14 cellular contexts compared by ENCODE assay signal in genomic region chr3:29430558-29430971, GRCh38.
DNase-seq lines count a peak whose midpoint lies in the region; ATAC-seq and TF ChIP-seq lines count a peak whose summit lies in the region.
"Had no signal": no experiment of that assay in that cellular context is flagged by ENCODE, and none has a peak within 500 bp of the region (broad histone marks: within the 10 kb centered on the region; RNA-seq: fewer than 3 reads in every experiment).

No MANE protein-coding gene starts in this region.

- peaks cover 18% of the 10 kb centered on the region for H3K27me3 Mint-ChIP-seq in endodermal cell (ENCODE audit: insufficient read depth)
- H3K27me3 Mint-ChIP-seq in stimulated activated naive B cell treated with anti-CD40 and anti-IgM and Interleukin-4, amounts not matched to agents 10 μg/mL and 1 μg/mL and 100 μg/mL, for 72 hours, result no peaks in the 10 kb centered on the region
- H3K27me3 Mint-ChIP-seq: dendritic cell treated with granulocyte-macrophage colony-stimulating factor and Interleukin-4, amounts not matched to agents 40 ng/mL and 50 ng/mL, for 4 days had no signal

- ATAC-seq in gastrocnemius medialis (no peak), Right ventricle myocardium inferior (no peak)
- no peak for ATAC-seq in stimulated activated naive B cell treated with anti-CD40 and anti-IgM and Interleukin-4, amounts not matched to agents 10 μg/mL and 1 μg/mL and 100 μg/mL, for 72 hours (replicated peaks)
- ATAC-seq: K562, psoas muscle had no signal

- H3K9me3 ChIP-seq in endodermal cell (ENCODE audit: control insufficient read depth, low read length), result no peaks in the 10 kb centered on the region
- no peaks in the 10 kb centered on the region for H3K9me3 ChIP-seq in osteoblast (ENCODE audit: low read depth, low read length)
- no peaks in the 10 kb centered on the region for H3K9me3 ChIP-seq in gastrocnemius medialis
- H3K9me3 ChIP-seq: psoas muscle had no signal

- H3K27ac ChIP-seq in endodermal cell (ENCODE audit: low read depth, low read length) (peak overlapping the region; percentile 88), osteoblast (ENCODE audit: low read depth, low read length) (peak overlapping the region; percentile 74), gastrocnemius medialis (peak overlapping the region in 1 of 4 donors; percentile 34)
- H3K27ac ChIP-seq: psoas muscle had no signal

- in situ Hi-C loops in gastrocnemius medialis (cut with MboI; ENCODE audit: low sequenced_read_pairs in 4 of 4), result no loop called here

- no peak overlapping the region for H3K4me3 Mint-ChIP-seq in endodermal cell
- H3K4me3 Mint-ChIP-seq in stimulated activated naive B cell treated with anti-CD40 and anti-IgM and Interleukin-4, amounts not matched to agents 10 μg/mL and 1 μg/mL and 100 μg/mL, for 72 hours, result no peak overlapping the region
- H3K4me3 Mint-ChIP-seq: dendritic cell treated with granulocyte-macrophage colony-stimulating factor and Interleukin-4, amounts not matched to agents 40 ng/mL and 50 ng/mL, for 4 days had no signal

- no peaks in the 10 kb centered on the region for H3K36me3 Mint-ChIP-seq in endodermal cell (ENCODE audit: low read depth)
- no peaks in the 10 kb centered on the region for H3K36me3 Mint-ChIP-seq in stimulated activated naive B cell treated with anti-CD40 and anti-IgM and Interleukin-4, amounts not matched to agents 10 μg/mL and 1 μg/mL and 100 μg/mL, for 72 hours

- H3K9me3 Mint-ChIP-seq in endodermal cell, result no peaks in the 10 kb centered on the region
- peaks cover 0 to 1% of the 10 kb centered on the region in 2 donors for H3K9me3 Mint-ChIP-seq in stimulated activated naive B cell treated with anti-CD40 and anti-IgM and Interleukin-4, amounts not matched to agents 10 μg/mL and 1 μg/mL and 100 μg/mL, for 72 hours
- H3K9me3 Mint-ChIP-seq: dendritic cell treated with granulocyte-macrophage colony-stimulating factor and Interleukin-4, amounts not matched to agents 40 ng/mL and 50 ng/mL, for 4 days had no signal

- no peak overlapping the region for H2AFZ ChIP-seq in osteoblast (ENCODE audit: low read length)

- H3K4me1 Mint-ChIP-seq in endodermal cell, result peaks cover 12% of the 10 kb centered on the region
- peaks cover 0 to 11% of the 10 kb centered on the region in 2 donors for H3K4me1 Mint-ChIP-seq in stimulated activated naive B cell treated with anti-CD40 and anti-IgM and Interleukin-4, amounts not matched to agents 10 μg/mL and 1 μg/mL and 100 μg/mL, for 72 hours

- H3K4me1 ChIP-seq in endodermal cell (ENCODE audit: control insufficient read depth, insufficient read depth, low read length) (no peaks in the 10 kb centered on the region), osteoblast (ENCODE audit: insufficient read depth, low read length) (peaks cover 46% of the 10 kb centered on the region), gastrocnemius medialis (peaks cover 19 to 44% of the 10 kb centered on the region in 2 donors)

- H3K79me2 ChIP-seq in osteoblast (ENCODE audit: insufficient read depth, low read length), result peaks cover 59% of the 10 kb centered on the region

- intact Hi-C loops in gastrocnemius medialis (cut with DNase I; ENCODE audit: low total_unique reads) (no loop called here), Right ventricle myocardium inferior (cut with DNase I) (no loop called here)

- H3K9ac ChIP-seq in endodermal cell (ENCODE audit: extremely low read depth, low read length, poor library complexity, severe bottlenecking), result no peak overlapping the region

- DNase-seq in COR-L47 (lab: John Stamatoyannopoulos, UW) (peak; percentile 13), NCI-H345 (lab: John Stamatoyannopoulos, UW) (peak; percentile 42), endodermal cell (no peak), osteoblast (ENCODE audit: insufficient read length, low spot score, missing footprints) (no peak), gastrocnemius medialis (no peak), Right ventricle myocardium inferior (ENCODE audit: missing footprints) (no peak), NCI-H1092 treated with DMSO at 0.1 percent for 48 hours (lab: John Stamatoyannopoulos, UW) (no peak)
- no peak for DNase-seq in stimulated activated naive B cell treated with anti-CD40 and anti-IgM and Interleukin-4, amounts not matched to agents 10 μg/mL and 1 μg/mL and 100 μg/mL, for 72 hours
- DNase-seq: activated T-cell treated with anti-CD3 and anti-CD28 coated beads, Interleukin-2, amount 50 U/mL, for 48 hours; NCI-H524 treated with DMSO at 0.1 percent for 48 hours; T-helper 9 cell had no signal

- peak overlapping the region; percentile 33 for H3K27ac Mint-ChIP-seq in endodermal cell
- no peak overlapping the region for H3K27ac Mint-ChIP-seq in stimulated activated naive B cell treated with anti-CD40 and anti-IgM and Interleukin-4, amounts not matched to agents 10 μg/mL and 1 μg/mL and 100 μg/mL, for 72 hours
- H3K27ac Mint-ChIP-seq: dendritic cell treated with granulocyte-macrophage colony-stimulating factor and Interleukin-4, amounts not matched to agents 40 ng/mL and 50 ng/mL, for 4 days had no signal

- peak overlapping the region; percentile 61 for H3K4me2 ChIP-seq in osteoblast (ENCODE audit: insufficient read depth, low read length)

- TF ChIP-seq POLR2A in gastrocnemius medialis (IDR thresholded peaks at IDR 0.05), result no peak

- WGBS in endodermal cell (ENCODE audit: insufficient coverage in 1 of 2, insufficient read length in 1 of 2), 2 experiments, result 40 to 85% methylated on average over 1 of the region's 1 CpG

- no peaks in the 10 kb centered on the region for H4K20me1 ChIP-seq in osteoblast (ENCODE audit: insufficient read depth, low read length)

- H3K4me3 ChIP-seq in endodermal cell (ENCODE audit: low read length) (no peak overlapping the region), osteoblast (ENCODE audit: insufficient read depth, low read length) (no peak overlapping the region), gastrocnemius medialis (no peak overlapping the region)
- H3K4me3 ChIP-seq: K562, psoas muscle had no signal

- TF ChIP-seq CTCF in endodermal cell (conservative IDR thresholded peaks at IDR 0.05) (no peak), osteoblast (IDR thresholded peaks at IDR 0.05; ENCODE audit: extremely low read depth, low read depth, low read length) (no peak), gastrocnemius medialis (IDR thresholded peaks at IDR 0.05 in 4 of 5, conservative IDR thresholded peaks at IDR 0.05 in 1 of 5) (no peak)

- H3K27me3 ChIP-seq in endodermal cell (ENCODE audit: control insufficient read depth, insufficient read depth, low read length, poor library complexity, severe bottlenecking) (peaks cover 19% of the 10 kb centered on the region), osteoblast (ENCODE audit: insufficient read depth, low read length) (no peaks in the 10 kb centered on the region), gastrocnemius medialis (no peaks in the 10 kb centered on the region)

- H3K36me3 ChIP-seq in endodermal cell (ENCODE audit: control insufficient read depth, insufficient read depth, low read length) (no peaks in the 10 kb centered on the region), osteoblast (ENCODE audit: insufficient read depth, low read length) (peaks cover 6% of the 10 kb centered on the region), gastrocnemius medialis (no peaks in the 10 kb centered on the region)

Comparison
In these comparisons a context has a peak if more than half of its experiments do, and no peak if none do; other contexts are left out.
1. DNase-seq: peak in COR-L47 (single experiment) and NCI-H345 (single experiment); none in endodermal cell (single experiment), osteoblast (single experiment), gastrocnemius medialis (0 of 2), stimulated activated naive B cell treated with anti-CD40 and anti-IgM and Interleukin-4, amounts not matched to agents 10 μg/mL and 1 μg/mL and 100 μg/mL, for 72 hours (single experiment), Right ventricle myocardium inferior (single experiment) and NCI-H1092 treated with DMSO at 0.1 percent for 48 hours (single experiment).